31 cellular contexts compared by ENCODE assay signal in the genomic region with DNA sequence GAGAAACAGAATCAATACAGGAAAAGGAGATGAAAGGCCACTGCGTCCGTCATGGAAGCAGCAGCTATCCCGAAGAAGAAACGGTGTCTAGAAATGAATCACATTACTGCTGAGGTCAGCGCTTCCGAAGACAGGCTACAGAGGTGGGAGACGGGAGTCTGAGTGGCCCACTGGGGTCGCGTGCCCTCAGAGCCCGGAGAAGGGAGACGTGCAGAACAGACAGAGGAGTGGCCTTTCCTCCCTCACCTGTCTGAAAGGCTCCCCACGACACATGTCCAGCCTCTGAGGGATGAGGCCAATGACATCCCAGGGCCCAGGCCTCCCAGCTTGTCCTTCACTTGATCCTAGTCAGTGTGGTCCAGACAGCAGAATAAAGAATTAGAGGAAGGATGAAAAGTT. TPM values are rescaled to one million over a fixed set of nuclear protein-coding genes. Genes with fewer than 3 reads are reported as not detected.
DNase-seq lines count a peak whose midpoint lies in the region; ATAC-seq and TF ChIP-seq lines count a peak whose summit lies in the region.
"Had no signal": no experiment of that assay in that cellular context is flagged by ENCODE, and none has a peak within 500 bp of the region (broad histone marks: within the 10 kb centered on the region; RNA-seq: fewer than 3 reads in every experiment).

No MANE protein-coding gene starts in this region.

- no peak for DNase-seq in activated T-cell treated with anti-CD3 and anti-CD28 coated beads, Interleukin-2, amount 50 U/mL, for 24 hours
- DNase-seq in activated T-cell treated with anti-CD3 and anti-CD28 coated beads, Interleukin-2, amount 50 U/mL, for 48 hours = no peak
- DNase-seq in activated CD8-positive, alpha-beta T cell treated with anti-CD3 and anti-CD28 coated beads for 36 hours = no peak
- DNase-seq in esophagus muscularis mucosa (ENCODE audit: extremely low spot score) (peak; percentile 89), G401 (ENCODE audit: low spot score) (no peak), A673 (ENCODE audit: low spot score) (no peak), KBM-7 (no peak)
- DNase-seq in stimulated activated effector memory CD8-positive, alpha-beta T cell treated with anti-CD3 and anti-CD28 coated beads, Interleukin-12 subunit alpha, Interleukin-12 subunit beta, amount 100 ng/mL, for 72 hours (ENCODE audit: low spot score in 2 of 2) = peak in 1 of 2 donors; percentile 46
- DNase-seq: ACHN; activated CD8-positive, alpha-beta memory T cell treated with anti-CD3 and anti-CD28 coated beads, Interleukin-2, amount 50 U/mL, for 4 hours; activated gamma-delta T cell; DND-41; HFFc6; left ventricle myocardium inferior; NCI-H1092; NCI-H187; NCI-H2171 treated with DMSO at 0.1 percent for 48 hours; NCI-H524; ovary; PC-9; retina; stimulated activated CD4-positive, alpha-beta T cell treated with anti-CD3 and anti-CD28 coated beads, Interleukin-1b, Interleukin-23, amount 100 ng/mL, for 48 hours; stimulated activated CD8-positive, alpha-beta memory T cell treated with anti-CD3 and anti-CD28 coated beads, Interleukin-4, amount 100 ng/mL, for 48 hours; T1000; upper lobe of right lung; WERI-Rb-1 had no signal

- no TSS peak for BruUV-seq in A673 (replicated peaks; lab: Mats Ljungman, UMichigan)

- H3K4me1 Mint-ChIP-seq in activated T-cell treated with anti-CD3 and anti-CD28 coated beads, Interleukin-2, amount 50 U/mL, for 24 hours (ENCODE audit: low read depth) = peaks cover 5% of the 10 kb centered on the region
- H3K4me1 Mint-ChIP-seq in activated CD8-positive, alpha-beta T cell treated with anti-CD3 and anti-CD28 coated beads for 36 hours (ENCODE audit: low read depth) = peaks cover 16% of the 10 kb centered on the region
- peaks cover 21% of the 10 kb centered on the region for H3K4me1 Mint-ChIP-seq in stimulated activated effector memory CD8-positive, alpha-beta T cell treated with anti-CD3 and anti-CD28 coated beads, Interleukin-12 subunit alpha, Interleukin-12 subunit beta, amount 100 ng/mL, for 72 hours
- H3K4me1 Mint-ChIP-seq: mesothelial cell of epicardium, nephron had no signal

- H3K27ac Mint-ChIP-seq in activated T-cell treated with anti-CD3 and anti-CD28 coated beads, Interleukin-2, amount 50 U/mL, for 24 hours = peak overlapping the region; percentile 31
- H3K27ac Mint-ChIP-seq in activated CD8-positive, alpha-beta T cell treated with anti-CD3 and anti-CD28 coated beads for 36 hours = peak overlapping the region; percentile 54
- H3K27ac Mint-ChIP-seq in stimulated activated effector memory CD8-positive, alpha-beta T cell treated with anti-CD3 and anti-CD28 coated beads, Interleukin-12 subunit alpha, Interleukin-12 subunit beta, amount 100 ng/mL, for 72 hours = peak overlapping the region; percentile 43
- H3K27ac Mint-ChIP-seq: HFFc6, mesothelial cell of epicardium had no signal

- H3K4me1 ChIP-seq in esophagus muscularis mucosa = no peaks in the 10 kb centered on the region
- H3K4me1 ChIP-seq in A673 (ENCODE audit: insufficient read depth, low read length, poor library complexity, severe bottlenecking) = no peaks in the 10 kb centered on the region
- H3K4me1 ChIP-seq: left ventricle myocardium inferior, upper lobe of right lung had no signal

- H3K27me3 Mint-ChIP-seq in activated T-cell treated with anti-CD3 and anti-CD28 coated beads, Interleukin-2, amount 50 U/mL, for 24 hours = no peaks in the 10 kb centered on the region
- H3K27me3 Mint-ChIP-seq in activated CD8-positive, alpha-beta T cell treated with anti-CD3 and anti-CD28 coated beads for 36 hours = no peaks in the 10 kb centered on the region

- H3K9me3 ChIP-seq in esophagus muscularis mucosa = no peaks in the 10 kb centered on the region
- H3K9me3 ChIP-seq in A673 (ENCODE audit: low read depth, low read length, poor library complexity, severe bottlenecking) = no peaks in the 10 kb centered on the region
- H3K9me3 ChIP-seq: BLaER1 treated with 17β-estradiol and CSF1 and Interleukin-3, amounts not matched to agents 10 nM and 100 nM; left ventricle myocardium inferior; ovary; upper lobe of right lung had no signal

- peaks cover 92% of the 10 kb centered on the region for H3K36me3 Mint-ChIP-seq in activated T-cell treated with anti-CD3 and anti-CD28 coated beads, Interleukin-2, amount 50 U/mL, for 24 hours (ENCODE audit: low read depth)
- peaks cover 47% of the 10 kb centered on the region for H3K36me3 Mint-ChIP-seq in activated CD8-positive, alpha-beta T cell treated with anti-CD3 and anti-CD28 coated beads for 36 hours (ENCODE audit: low read depth)
- peaks cover 76% of the 10 kb centered on the region for H3K36me3 Mint-ChIP-seq in stimulated activated effector memory CD8-positive, alpha-beta T cell treated with anti-CD3 and anti-CD28 coated beads, Interleukin-12 subunit alpha, Interleukin-12 subunit beta, amount 100 ng/mL, for 72 hours

- no peak for TF ChIP-seq CTCF in activated CD8-positive, alpha-beta T cell treated with anti-CD3 and anti-CD28 coated beads for 36 hours (IDR thresholded peaks at IDR 0.05)
- TF ChIP-seq CTCF in esophagus muscularis mucosa (IDR thresholded peaks at IDR 0.05) (no peak), A673 (conservative IDR thresholded peaks at IDR 0.05; ENCODE audit: low read depth, low read length) (no peak)

- H3K36me3 ChIP-seq in esophagus muscularis mucosa = peaks cover 53 to 99% (median 84%) of the 10 kb centered on the region in 4 donors
- H3K36me3 ChIP-seq in A673 (ENCODE audit: insufficient read depth, low read length, poor library complexity, severe bottlenecking) = peaks cover 30% of the 10 kb centered on the region
- H3K36me3 ChIP-seq: ovary had no signal

- no peak for TF ChIP-seq POLR2A in esophagus muscularis mucosa (IDR thresholded peaks at IDR 0.05; ENCODE audit: low read depth)

- POLR2A ChIA-PET in activated CD8-positive, alpha-beta T cell treated with anti-CD3 and anti-CD28 coated beads for 36 hours (lab: Charles Lee) = no interaction called here
- POLR2A ChIA-PET in A673 (lab: Charles Lee; ENCODE audit: low non-redundant PET) = interaction anchor here (0.7 kb wide), 1 partner anchor 566 kb away, joined by 3 read pairs; no protein-coding TSS in a partner anchor

- no peak overlapping the region for H3K4me3 Mint-ChIP-seq in activated T-cell treated with anti-CD3 and anti-CD28 coated beads, Interleukin-2, amount 50 U/mL, for 24 hours
- H3K4me3 Mint-ChIP-seq in activated CD8-positive, alpha-beta T cell treated with anti-CD3 and anti-CD28 coated beads for 36 hours = no peak overlapping the region
- H3K4me3 Mint-ChIP-seq in stimulated activated effector memory CD8-positive, alpha-beta T cell treated with anti-CD3 and anti-CD28 coated beads, Interleukin-12 subunit alpha, Interleukin-12 subunit beta, amount 100 ng/mL, for 72 hours = no peak overlapping the region
- H3K4me3 Mint-ChIP-seq: HFFc6, mesothelial cell of epicardium, nephron had no signal

- CTCF ChIA-PET in activated CD8-positive, alpha-beta T cell treated with anti-CD3 and anti-CD28 coated beads for 36 hours (lab: Charles Lee) = no interaction called here
- CTCF ChIA-PET in A673 (lab: Charles Lee) = no interaction called here

- in situ Hi-C loops in G401 (cut with HindIII; ENCODE audit: low sequenced_read_pairs) = no loop called here
- in situ Hi-C loops in KBM-7 (cut with MboI; ENCODE audit: low pct_unique_long_range_greater_than_20kb, low sequenced_read_pairs) = no loop called here

- H3K9me3 Mint-ChIP-seq in activated T-cell treated with anti-CD3 and anti-CD28 coated beads, Interleukin-2, amount 50 U/mL, for 24 hours = no peaks in the 10 kb centered on the region
- H3K9me3 Mint-ChIP-seq in activated CD8-positive, alpha-beta T cell treated with anti-CD3 and anti-CD28 coated beads for 36 hours = no peaks in the 10 kb centered on the region
- H3K9me3 Mint-ChIP-seq in stimulated activated effector memory CD8-positive, alpha-beta T cell treated with anti-CD3 and anti-CD28 coated beads, Interleukin-12 subunit alpha, Interleukin-12 subunit beta, amount 100 ng/mL, for 72 hours = no peaks in the 10 kb centered on the region
- H3K9me3 Mint-ChIP-seq: HFFc6, mesothelial cell of epicardium, nephron had no signal

- TF ChIP-seq EP300 in esophagus muscularis mucosa (IDR thresholded peaks at IDR 0.05) = no peak

- H3K27ac ChIP-seq in esophagus muscularis mucosa (replicated peaks in 1 of 4) (no peak overlapping the region), A673 (ENCODE audit: low read depth, low read length, poor library complexity, severe bottlenecking) (no peak overlapping the region)
- H3K27ac ChIP-seq: BLaER1 treated with 17β-estradiol and CSF1 and Interleukin-3, amounts not matched to agents 10 nM and 100 nM; HL-60; left ventricle myocardium inferior; ovary; PC-9; upper lobe of right lung; WERI-Rb-1 had no signal

- WGBS in esophagus muscularis mucosa = 84% methylated on average over 12 of the region's 12 CpGs

- H3K27me3 ChIP-seq in esophagus muscularis mucosa = no peaks in the 10 kb centered on the region
- no peaks in the 10 kb centered on the region for H3K27me3 ChIP-seq in A673 (replicated peaks; ENCODE audit: insufficient read depth, low read depth, low read length, poor library complexity)
- H3K27me3 ChIP-seq: BLaER1 treated with 17β-estradiol and CSF1 and Interleukin-3, amounts not matched to agents 10 nM and 100 nM; ovary; upper lobe of right lung had no signal

- intact Hi-C loops in activated CD8-positive, alpha-beta T cell treated with anti-CD3 and anti-CD28 coated beads for 36 hours (cut with micrococcal nuclease) = no loop called here
- intact Hi-C loops in esophagus muscularis mucosa (cut with DNase I) (no loop called here), A673 (cut with micrococcal nuclease; ENCODE audit: unreplicated experiment) (no loop called here)

- no peak overlapping the region for H3K4me3 ChIP-seq in esophagus muscularis mucosa
- H3K4me3 ChIP-seq in A673 (ENCODE audit: low read depth, low read length, poor library complexity, severe bottlenecking) = no peak overlapping the region
- H3K4me3 ChIP-seq: BLaER1 treated with 17β-estradiol and CSF1 and Interleukin-3, amounts not matched to agents 10 nM and 100 nM; left ventricle myocardium inferior; ovary; PC-9; upper lobe of right lung had no signal

- no peak for ATAC-seq in activated CD8-positive, alpha-beta T cell treated with anti-CD3 and anti-CD28 coated beads for 36 hours
- ATAC-seq in stimulated activated effector memory CD8-positive, alpha-beta T cell treated with anti-CD3 and anti-CD28 coated beads, Interleukin-12 subunit alpha, Interleukin-12 subunit beta, amount 100 ng/mL, for 72 hours = no peak
- ATAC-seq: Right ventricle myocardium inferior, upper lobe of right lung had no signal

RNA-seq across cellular contexts. Expression of gene VPS26C, which starts 35.9 kb away (rescaled TPM):
- total RNA-seq in activated CD8-positive, alpha-beta T cell treated with anti-CD3 and anti-CD28 coated beads for 36 hours = 10 to 100 TPM; 70.9 to 73.4 TPM
- 10 to 100 TPM; 56.5 to 71.3 (median 59.7) TPM for total RNA-seq in esophagus muscularis mucosa
- total RNA-seq in G401 (2014; rRNA removed; shearing (Covaris generic)) = 58.7 and 69.0 TPM in 2 replicates
- total RNA-seq in A673 (2021) = 45.3 and 50.2 TPM in 2 replicates
